8 cellular contexts compared by ENCODE assay signal in genomic region chr10:61606971-61607907, GRCh38. TPM values are rescaled to one million over a fixed set of nuclear protein-coding genes. Genes with fewer than 3 reads are reported as not detected.
DNase-seq lines count a peak whose midpoint lies in the region; ATAC-seq and TF ChIP-seq lines count a peak whose summit lies in the region.

No MANE protein-coding gene starts in this region.

- DNase-seq in DMS 273 (lab: John Stamatoyannopoulos, UW; ENCODE audit: unreplicated experiment): peak; percentile 33
- no peak for DNase-seq in DMS 273 treated with DMSO at 0.1 percent for 48 hours (lab: John Stamatoyannopoulos, UW)
- peak; percentile 18 to 24 for DNase-seq in dermis microvascular lymphatic vessel endothelial cell (ENCODE audit: low read depth in 2 of 2)
- no peak for DNase-seq in psoas muscle
- no peak for DNase-seq in C1 segment of cervical spinal cord (lab: John Stamatoyannopoulos, UW)

- ATAC-seq in psoas muscle: no peak
- no peak for ATAC-seq in GM18520 (IDR thresholded peaks at IDR 0.05; ENCODE audit: unreplicated experiment)
- no peak for ATAC-seq in esophagus mucosa

- peak; percentile 79 for TF ChIP-seq CTCF in LNCAP (IDR thresholded peaks at IDR 0.05)
- peak; percentile 31 for TF ChIP-seq CTCF in psoas muscle (IDR thresholded peaks at IDR 0.05)

- H3K9me3 ChIP-seq in psoas muscle: no peaks in the 10 kb centered on the region

- 89 to 92% (median 92%) methylated on average over 5 of the region's 5 CpGs for WGBS in psoas muscle, 3 donors

- no peak overlapping the region for H3K27ac ChIP-seq in psoas muscle

- no peaks in the 10 kb centered on the region for H3K36me3 ChIP-seq in psoas muscle (ENCODE audit: insufficient read depth in 1 of 2, low read depth in 1 of 2)

- H3K4me3 ChIP-seq in psoas muscle: no peak overlapping the region

- H3K4me1 ChIP-seq in psoas muscle: no peaks in the 10 kb centered on the region

- H3K27me3 ChIP-seq in psoas muscle (ENCODE audit: insufficient read depth in 3 of 3, low read length in 2 of 3): no peaks in the 10 kb centered on the region

- intact Hi-C loops in psoas muscle (cut with DNase I): no loop called here

RNA-seq across cellular contexts. Expression of gene CABCOCO1, which starts 55.5 kb away (rescaled TPM):
- total RNA-seq in dermis microvascular lymphatic vessel endothelial cell: not detected in 2 replicates
- total RNA-seq in psoas muscle: not detected
- polyA plus RNA-seq in psoas muscle: under 1 TPM in 2 of 3 donors, not detected in 1; 0.03 to 0.04 TPM
- not detected for total RNA-seq in esophagus mucosa

Comparison
In these comparisons a context has a peak if more than half of its experiments do, and no peak if none do; other contexts are left out.
1. DNase-seq: peak in DMS 273 (single experiment) and dermis microvascular lymphatic vessel endothelial cell (2 of 2); none in DMS 273 treated with DMSO at 0.1 percent for 48 hours (single experiment), psoas muscle (0 of 2) and C1 segment of cervical spinal cord (0 of 14).